ENCODE assay signal across 11 cellular contexts in the genomic region with DNA sequence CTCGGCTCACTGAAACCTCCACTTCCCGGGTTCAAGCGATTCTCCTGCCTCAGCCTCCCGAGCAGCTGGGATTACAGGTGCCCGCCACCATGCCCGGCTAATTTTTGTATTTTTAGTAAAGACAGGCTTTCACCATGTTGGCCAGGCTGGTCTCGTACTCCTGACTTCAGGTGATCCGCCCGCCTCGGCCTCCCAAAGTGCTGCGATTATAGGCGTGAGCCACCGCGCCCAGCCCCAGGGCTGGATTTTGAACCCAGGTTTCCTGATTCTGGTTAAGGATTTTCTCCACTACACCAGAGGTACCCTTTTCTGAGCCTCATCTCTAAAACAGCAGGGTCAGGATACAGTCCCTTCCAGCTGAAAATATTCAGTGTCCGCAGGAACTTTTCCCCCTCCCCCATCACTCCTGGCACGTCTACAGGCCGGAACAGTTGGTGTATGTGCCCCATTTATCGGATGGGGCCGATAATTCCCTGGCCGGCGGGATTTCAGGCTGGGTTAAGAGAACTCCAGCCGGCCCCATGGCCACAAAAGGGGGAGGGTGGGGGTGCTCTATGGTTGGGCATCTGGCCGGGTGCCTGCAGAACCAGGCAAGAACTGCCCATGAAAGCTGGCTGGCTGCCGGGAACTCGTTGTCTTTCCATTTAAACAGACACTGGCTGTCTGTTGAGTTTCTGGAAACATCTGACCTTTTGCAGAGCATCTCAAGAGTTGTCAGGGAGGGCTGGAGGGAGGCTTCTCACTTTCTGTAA. TPM values are rescaled to one million over a fixed set of nuclear protein-coding genes. Genes with fewer than 3 reads are reported as not detected.
DNase-seq lines count a peak whose midpoint lies in the region; ATAC-seq, FAIRE-seq and TF ChIP-seq lines count a peak whose summit lies in the region.
"Had no signal": no experiment of that assay in that cellular context is flagged by ENCODE, and none has a peak within 500 bp of the region (broad histone marks: within the 10 kb centered on the region; RNA-seq: fewer than 3 reads in every experiment).

No MANE protein-coding gene starts in this region.

- peaks cover 3% of the 10 kb centered on the region for H3K9me3 Mint-ChIP-seq in stimulated activated effector memory CD8-positive, alpha-beta T cell treated with anti-CD3 and anti-CD28 coated beads, Interleukin-12 subunit alpha, Interleukin-12 subunit beta, amount 100 ng/mL, for 72 hours
- H3K9me3 Mint-ChIP-seq in T-helper 2 cell treated with Interferon-gamma antibody and Interleukin-4, amounts not matched to agents 5 μg/mL and 100 μg/mL, for 36 hours = no peaks in the 10 kb centered on the region
- H3K9me3 Mint-ChIP-seq: naive B cell had no signal

- no peak for FAIRE-seq in GM19239 (lab: Jason Lieb, UNC)

- ATAC-seq in stimulated activated effector memory CD8-positive, alpha-beta T cell treated with anti-CD3 and anti-CD28 coated beads, Interleukin-12 subunit alpha, Interleukin-12 subunit beta, amount 100 ng/mL, for 72 hours = no peak

- intact Hi-C loops in lower leg skin (cut with DNase I; ENCODE audit: low total_unique reads) = no loop called here

- DNase-seq in NCI-H69 (lab: John Stamatoyannopoulos, UW) = peak; percentile 13
- DNase-seq in coronary artery (ENCODE audit: low spot score) = peak; percentile 93
- DNase-seq in lower leg skin (ENCODE audit: low spot score in 2 of 2) = peak; percentile 55 to 93
- peak; percentile 33 for DNase-seq in stromal cell of bone marrow (ENCODE audit: low read depth)
- DNase-seq in stimulated activated effector memory CD8-positive, alpha-beta T cell treated with anti-CD3 and anti-CD28 coated beads, Interleukin-12 subunit alpha, Interleukin-12 subunit beta, amount 100 ng/mL, for 72 hours (ENCODE audit: low spot score in 2 of 2) = no peak
- no peak for DNase-seq in GM19239 (ENCODE audit: insufficient read length, low spot score)
- no peak for DNase-seq in T-helper 2 cell treated with Interferon-gamma antibody and Interleukin-4, amounts not matched to agents 5 μg/mL and 100 μg/mL, for 36 hours (ENCODE audit: low spot score)
- DNase-seq in NCI-H1048 (lab: John Stamatoyannopoulos, UW) = no peak
- DNase-seq: activated effector memory CD4-positive, alpha-beta T cell treated with anti-CD3 and anti-CD28 coated beads, Interleukin-2, amount 50 U/mL, for 16 hours; naive B cell; SIG-M5 had no signal

- H3K27ac ChIP-seq in coronary artery = peak overlapping the region; percentile 81 to 96

- no peaks in the 10 kb centered on the region for H3K36me3 Mint-ChIP-seq in stimulated activated effector memory CD8-positive, alpha-beta T cell treated with anti-CD3 and anti-CD28 coated beads, Interleukin-12 subunit alpha, Interleukin-12 subunit beta, amount 100 ng/mL, for 72 hours
- no peaks in the 10 kb centered on the region for H3K36me3 Mint-ChIP-seq in T-helper 2 cell treated with Interferon-gamma antibody and Interleukin-4, amounts not matched to agents 5 μg/mL and 100 μg/mL, for 36 hours (ENCODE audit: low read depth)
- H3K36me3 Mint-ChIP-seq: naive B cell had no signal

- no peak overlapping the region for H3K27ac Mint-ChIP-seq in stimulated activated effector memory CD8-positive, alpha-beta T cell treated with anti-CD3 and anti-CD28 coated beads, Interleukin-12 subunit alpha, Interleukin-12 subunit beta, amount 100 ng/mL, for 72 hours
- no peak overlapping the region for H3K27ac Mint-ChIP-seq in T-helper 2 cell treated with Interferon-gamma antibody and Interleukin-4, amounts not matched to agents 5 μg/mL and 100 μg/mL, for 36 hours

- peaks cover 12% of the 10 kb centered on the region for H3K4me1 Mint-ChIP-seq in stimulated activated effector memory CD8-positive, alpha-beta T cell treated with anti-CD3 and anti-CD28 coated beads, Interleukin-12 subunit alpha, Interleukin-12 subunit beta, amount 100 ng/mL, for 72 hours
- H3K4me1 Mint-ChIP-seq in T-helper 2 cell treated with Interferon-gamma antibody and Interleukin-4, amounts not matched to agents 5 μg/mL and 100 μg/mL, for 36 hours (ENCODE audit: low read depth) = peaks cover 9% of the 10 kb centered on the region

- no peak for TF ChIP-seq POLR2A in lower leg skin (IDR thresholded peaks at IDR 0.05)

- H3K4me3 ChIP-seq in coronary artery = peak overlapping the region; percentile 42
- H3K4me3 ChIP-seq in lower leg skin (ENCODE audit: low read depth, poor library complexity, severe bottlenecking) = no peak overlapping the region

- H3K4me3 Mint-ChIP-seq in stimulated activated effector memory CD8-positive, alpha-beta T cell treated with anti-CD3 and anti-CD28 coated beads, Interleukin-12 subunit alpha, Interleukin-12 subunit beta, amount 100 ng/mL, for 72 hours = no peak overlapping the region
- no peak overlapping the region for H3K4me3 Mint-ChIP-seq in T-helper 2 cell treated with Interferon-gamma antibody and Interleukin-4, amounts not matched to agents 5 μg/mL and 100 μg/mL, for 36 hours
- H3K4me3 Mint-ChIP-seq: naive B cell had no signal

- whole genome bisulfite sequencing in lower leg skin, 2 donors = 66 to 74% methylated on average over 25 of the region's 25 CpGs

- no peak for TF ChIP-seq CTCF in coronary artery (IDR thresholded peaks at IDR 0.05)
- TF ChIP-seq CTCF in lower leg skin (IDR thresholded peaks at IDR 0.05) = no peak

- peaks cover 3% of the 10 kb centered on the region for H3K27me3 Mint-ChIP-seq in T-helper 2 cell treated with Interferon-gamma antibody and Interleukin-4, amounts not matched to agents 5 μg/mL and 100 μg/mL, for 36 hours (ENCODE audit: low read depth)
- H3K27me3 Mint-ChIP-seq: naive B cell had no signal

RNA-seq across cellular contexts. Expression of a gene that starts 26.8 kb away (rescaled TPM):
- 100 to 1,000 TPM in 3 of 4 donors, 10 to 100 TPM in 1; 89.2 to 151 (median 106) TPM for total RNA-seq in lower leg skin

RNA-seq across cellular contexts. Expression of a gene that starts 59.4 kb away (rescaled TPM):
- 10 to 100 TPM in 3 of 4 donors, 1 to 10 TPM in 1; 10.0 to 32.2 (median 22.9) TPM for total RNA-seq in lower leg skin

RNA-seq across cellular contexts. Expression of a gene that starts 59.7 kb away (rescaled TPM):
- total RNA-seq in lower leg skin = 1 to 10 TPM; 2.6 to 5.5 (median 3.9) TPM

Comparison
In these comparisons a context has a peak if more than half of its experiments do, and no peak if none do; other contexts are left out.
1. DNase-seq: peak in NCI-H69 (single experiment), coronary artery (single experiment), lower leg skin (2 of 2) and stromal cell of bone marrow (single experiment); none in stimulated activated effector memory CD8-positive, alpha-beta T cell treated with anti-CD3 and anti-CD28 coated beads, Interleukin-12 subunit alpha, Interleukin-12 subunit beta, amount 100 ng/mL, for 72 hours (0 of 2), GM19239 (single experiment), T-helper 2 cell treated with Interferon-gamma antibody and Interleukin-4, amounts not matched to agents 5 μg/mL and 100 μg/mL, for 36 hours (single experiment) and NCI-H1048 (single experiment).